Comparison of ENCODE assay signal across 14 cellular contexts in genomic region chr9:126700296-126700695, GRCh38.
"Had no signal": no experiment of that assay in that cellular context is flagged by ENCODE, and none has a peak within 500 bp of the region (broad histone marks: within the 10 kb centered on the region; RNA-seq: fewer than 3 reads in every experiment).

No MANE protein-coding gene starts in this region.

- H3K4me3 ChIP-seq: ascending aorta, thyroid gland, vagina had no signal

- H3K27ac ChIP-seq: ascending aorta, thyroid gland, vagina had no signal

- ATAC-seq: activated CD8-positive, alpha-beta T cell treated with anti-CD3 and anti-CD28 coated beads for 36 hours; activated naive CD8-positive, alpha-beta T cell treated with anti-CD3 and anti-CD28 coated beads, Interleukin-2, amount 50 U/mL, for 24 hours; naive thymus-derived CD4-positive, alpha-beta T cell had no signal

- DNase-seq: activated B cell treated with CpG ODN at 0.5 μM for 24 hours; activated CD4-positive, alpha-beta T cell treated with anti-CD3 and anti-CD28 coated beads, Interleukin-2, amount 10 ng/mL, durations not matched to agents 24 days and 14 days; activated CD8-positive, alpha-beta T cell treated with anti-CD3 and anti-CD28 coated beads for 36 hours; activated naive CD4-positive, alpha-beta T cell treated with anti-CD3 and anti-CD28 coated beads, Interleukin-2, amount 10 ng/mL, durations not matched to agents 7 days and 5 days; activated naive CD8-positive, alpha-beta T cell treated with anti-CD3 and anti-CD28 coated beads, Interleukin-2, amount 50 U/mL, for 24 hours; activated T-cell treated with anti-CD3 and anti-CD28 coated beads, Interleukin-2, amount 50 U/mL, for 24 hours; effector CD8-positive, alpha-beta T cell; mesendoderm; naive thymus-derived CD4-positive, alpha-beta T cell; stimulated activated naive CD4-positive, alpha-beta T cell; thyroid gland had no signal

- H3K27me3 ChIP-seq: thyroid gland, vagina had no signal

- H3K36me3 ChIP-seq: ascending aorta, thyroid gland, vagina had no signal

- H3K4me1 ChIP-seq: ascending aorta had no signal

- H3K9me3 ChIP-seq: ascending aorta, thyroid gland, vagina had no signal

- FAIRE-seq: TTC549 had no signal
